Comparison of ENCODE assay signal across 1 cellular context in genomic region chr1:59076612-59077011, GRCh38.
TF ChIP-seq lines count a peak whose summit lies in the region.

No MANE protein-coding gene starts in this region.

TF ChIP-seq in K562, 482 proteins besides CTCF, POLR2A, EP300 and RAD21 (continued from another document and continues in another):
- TF ChIP-seq PHF20 (IDR thresholded peaks at IDR 0.05; ENCODE audit: partially characterized antibody) (no peak), NR4A1 (CRISPR knock-in tag; IDR thresholded peaks at IDR 0.05) (no peak), NR4A1 (tag; IDR thresholded peaks at IDR 0.05) (no peak), SRSF7 (optimal IDR thresholded peaks at IDR 0.05; ENCODE audit: low read depth, low read length) (no peak), ZNF696 (CRISPR knock-in tag; conservative IDR thresholded peaks at IDR 0.05) (no peak), ZNF274 (IDR thresholded peaks at IDR 0.05; ENCODE audit: borderline replicate concordance, low read depth, low read length) (no peak), HMGXB4 (CRISPR knock-in tag; IDR thresholded peaks at IDR 0.05) (no peak), CHD4 (IDR thresholded peaks at IDR 0.05; ENCODE audit: insufficient read depth, insufficient replicate concordance, low read depth, low read length, poor library complexity, severe bottlenecking) (no peak), MAZ (CRISPR knock-in tag; conservative IDR thresholded peaks at IDR 0.05 in 1 of 2, IDR thresholded peaks at IDR 0.05 in 1 of 2) (no peak), FOXK1 (CRISPR knock-in tag; IDR thresholded peaks at IDR 0.05; ENCODE audit: borderline replicate concordance) (no peak), RUNX1 (IDR thresholded peaks at IDR 0.05; ENCODE audit: low read depth) (no peak), MCM7 (IDR thresholded peaks at IDR 0.05) (no peak), ZNF57 (CRISPR knock-in tag; IDR thresholded peaks at IDR 0.05) (no peak), SUPT5H (IDR thresholded peaks at IDR 0.05) (no peak), HEY1 (CRISPR knock-in tag; IDR thresholded peaks at IDR 0.05; ENCODE audit: borderline replicate concordance) (no peak), ELK1 (CRISPR knock-in tag; IDR thresholded peaks at IDR 0.05) (no peak), RBM22 (IDR thresholded peaks at IDR 0.05; ENCODE audit: low read depth, low read length, poor library complexity, severe bottlenecking) (no peak), NUFIP1 (IDR thresholded peaks at IDR 0.05; ENCODE audit: partially characterized antibody) (no peak), TSC22D4 (tag; IDR thresholded peaks at IDR 0.05) (no peak), STAT6 (CRISPR knock-in tag; IDR thresholded peaks at IDR 0.05) (no peak), ZNF224 (CRISPR knock-in tag; IDR thresholded peaks at IDR 0.05) (no peak), VEZF1 (CRISPR knock-in tag; IDR thresholded peaks at IDR 0.05) (peak; percentile 53), DPF2 (IDR thresholded peaks at IDR 0.05) (peak; percentile 80), ARID1B (IDR thresholded peaks at IDR 0.05) (peak; percentile 86), U2AF1 (optimal IDR thresholded peaks at IDR 0.05; ENCODE audit: low read depth, low read length) (no peak), ZNF324 (CRISPR knock-in tag; IDR thresholded peaks at IDR 0.05) (no peak), CHD7 (IDR thresholded peaks at IDR 0.05; ENCODE audit: low read depth, low read length) (no peak), CBFB (CRISPR knock-in tag; IDR thresholded peaks at IDR 0.05) (no peak), ZNF75A (CRISPR knock-in tag; IDR thresholded peaks at IDR 0.05) (no peak), THAP12 (CRISPR knock-in tag; IDR thresholded peaks at IDR 0.05) (no peak), RHOXF2B (CRISPR knock-in tag; conservative IDR thresholded peaks at IDR 0.05) (no peak), SIN3A (IDR thresholded peaks at IDR 0.05; ENCODE audit: borderline replicate concordance in 2 of 2, control insufficient read depth in 1 of 2, low read depth in 2 of 2, low read length in 2 of 2) (no peak), ZNF584 (CRISPR knock-in tag; IDR thresholded peaks at IDR 0.05; ENCODE audit: low read depth) (no peak), TEAD4 (IDR thresholded peaks at IDR 0.05; ENCODE audit: low read length) (peak; percentile 85), TEAD4 (CRISPR knock-in tag; IDR thresholded peaks at IDR 0.05; ENCODE audit: borderline replicate concordance) (no peak), CCNT2 (IDR thresholded peaks at IDR 0.05; ENCODE audit: borderline replicate concordance, extremely low read depth, insufficient read length, low read depth, low read length) (peak; percentile 15), THRA (IDR thresholded peaks at IDR 0.05) (no peak), MTA2 (IDR thresholded peaks at IDR 0.05; ENCODE audit: low read depth) (peak; percentile 65), TCF15 (CRISPR knock-in tag; IDR thresholded peaks at IDR 0.05) (no peak)
